29 cellular contexts compared by ENCODE assay signal in genomic region chr6:121143476-121143875, GRCh38.
DNase-seq lines count a peak whose midpoint lies in the region; ATAC-seq, FAIRE-seq and TF ChIP-seq lines count a peak whose summit lies in the region.
"Had no signal": no experiment of that assay in that cellular context is flagged by ENCODE, and none has a peak within 500 bp of the region (broad histone marks: within the 10 kb centered on the region; RNA-seq: fewer than 3 reads in every experiment).

No MANE protein-coding gene starts in this region.

- ATAC-seq in HCT116 (no peak), GM18502 (IDR thresholded peaks at IDR 0.05; ENCODE audit: poor library complexity, unreplicated experiment) (no peak)
- ATAC-seq: activated CD8-positive, alpha-beta T cell treated with anti-CD3 and anti-CD28 coated beads for 36 hours; activated naive CD4-positive, alpha-beta T cell treated with anti-CD3 and anti-CD28 coated beads, Interleukin-2, amount 50 U/mL, for 72 hours; gastroesophageal sphincter; left ventricle myocardium superior; naive thymus-derived CD4-positive, alpha-beta T cell had no signal

- H3K27ac Mint-ChIP-seq in activated CD4-positive, alpha-beta T cell treated with anti-CD3 and anti-CD28 coated beads, Interleukin-2, amount 10 ng/mL, durations not matched to agents 24 days and 14 days: no peak overlapping the region
- no peak overlapping the region for H3K27ac Mint-ChIP-seq in osteocyte (ENCODE audit: unreplicated experiment)
- H3K27ac Mint-ChIP-seq: activated CD8-positive, alpha-beta T cell treated with anti-CD3 and anti-CD28 coated beads for 36 hours; activated naive CD4-positive, alpha-beta T cell treated with anti-CD3 and anti-CD28 coated beads, Interleukin-2, amount 50 U/mL, for 72 hours; activated T-helper 2 cell treated with anti-CD3 and anti-CD28 coated beads, Interferon-gamma antibody, Interleukin-2, Interleukin-4, amounts not matched to agents 10 μg/mL and 5 μg/mL and 100 μg/mL, durations not matched to agents 14 hours and 24 hours and 36 hours; naive thymus-derived CD4-positive, alpha-beta T cell had no signal

- no peaks in the 10 kb centered on the region for H4K20me1 ChIP-seq in HCT116 (ENCODE audit: insufficient read depth)
- H4K20me1 ChIP-seq: BLaER1 treated with 17β-estradiol and CSF1 and Interleukin-3, amounts not matched to agents 10 nM and 100 nM had no signal

- no peaks in the 10 kb centered on the region for H3K4me1 Mint-ChIP-seq in activated CD4-positive, alpha-beta T cell treated with anti-CD3 and anti-CD28 coated beads, Interleukin-2, amount 10 ng/mL, durations not matched to agents 24 days and 14 days
- no peaks in the 10 kb centered on the region for H3K4me1 Mint-ChIP-seq in osteocyte (ENCODE audit: unreplicated experiment)
- H3K4me1 Mint-ChIP-seq: naive thymus-derived CD4-positive, alpha-beta T cell had no signal

- no peak overlapping the region for H3K4me3 ChIP-seq in AG10803 (ENCODE audit: low read length)
- no peak overlapping the region for H3K4me3 ChIP-seq in HCT116 (replicated peaks in 1 of 2; ENCODE audit: low read depth in 1 of 2, low read length in 2 of 2)
- no peak overlapping the region for H3K4me3 ChIP-seq in bronchial epithelial cell (ENCODE audit: low read depth, low read length)
- H3K4me3 ChIP-seq in tibial artery: no peak overlapping the region
- H3K4me3 ChIP-seq: BLaER1 treated with 17β-estradiol and CSF1 and Interleukin-3, amounts not matched to agents 10 nM and 100 nM; cardiac muscle cell; coronary artery; gastroesophageal sphincter; Peyer's patch; smooth muscle cell; stomach; tibial nerve had no signal

- no peak overlapping the region for H3K4me2 ChIP-seq in HCT116 (ENCODE audit: low read length)
- H3K4me2 ChIP-seq: BLaER1 treated with 17β-estradiol and CSF1 and Interleukin-3, amounts not matched to agents 10 nM and 100 nM; smooth muscle cell had no signal

- no peak for FAIRE-seq in bronchial epithelial cell (lab: Jason Lieb, UNC)
- FAIRE-seq: H54 had no signal

- H3K27ac ChIP-seq in HCT116 (ENCODE audit: low read depth, low read length): no peak overlapping the region
- no peak overlapping the region for H3K27ac ChIP-seq in tibial artery
- H3K27ac ChIP-seq: BLaER1 treated with 17β-estradiol and CSF1 and Interleukin-3, amounts not matched to agents 10 nM and 100 nM; cardiac muscle cell; coronary artery; gastroesophageal sphincter; Peyer's patch; stomach; tibial nerve had no signal

- H3K27me3 ChIP-seq in HCT116 (ENCODE audit: insufficient read depth, low read length): no peaks in the 10 kb centered on the region
- no peaks in the 10 kb centered on the region for H3K27me3 ChIP-seq in bronchial epithelial cell (ENCODE audit: control insufficient read depth, insufficient read depth, low read length)
- H3K27me3 ChIP-seq in tibial artery: no peaks in the 10 kb centered on the region
- H3K27me3 ChIP-seq: BLaER1 treated with 17β-estradiol and CSF1 and Interleukin-3, amounts not matched to agents 10 nM and 100 nM; cardiac muscle cell; gastroesophageal sphincter; Peyer's patch; stomach; tibial nerve had no signal

- BruUV-seq in HCT116 (replicated peaks; lab: Mats Ljungman, UMichigan): no TSS peak

- TF ChIP-seq POLR2A in HCT116 (IDR thresholded peaks at IDR 0.05; ENCODE audit: borderline replicate concordance, extremely low read depth, insufficient read depth, insufficient read length): no peak

- H3K36me3 Mint-ChIP-seq in activated CD4-positive, alpha-beta T cell treated with anti-CD3 and anti-CD28 coated beads, Interleukin-2, amount 10 ng/mL, durations not matched to agents 24 days and 14 days (ENCODE audit: low read depth): no peaks in the 10 kb centered on the region
- peaks cover 2% of the 10 kb centered on the region for H3K36me3 Mint-ChIP-seq in osteocyte (ENCODE audit: unreplicated experiment)

- TF ChIP-seq CTCF in AG10803 (conservative IDR thresholded peaks at IDR 0.05; ENCODE audit: low read length): no peak
- TF ChIP-seq CTCF in HCT116 (IDR thresholded peaks at IDR 0.05 in 2 of 3, conservative IDR thresholded peaks at IDR 0.05 in 1 of 3; ENCODE audit: borderline replicate concordance in 1 of 3, insufficient read depth in 1 of 3, low read depth in 2 of 3, low read length in 2 of 3): no peak
- no peak for TF ChIP-seq CTCF in bronchial epithelial cell (IDR thresholded peaks at IDR 0.05; ENCODE audit: insufficient read depth, low read length, severe bottlenecking)
- no peak for TF ChIP-seq CTCF in osteocyte (IDR thresholded peaks at IDR 0.05)
- TF ChIP-seq CTCF in tibial artery (IDR thresholded peaks at IDR 0.05): no peak

- no peaks in the 10 kb centered on the region for H3K9me2 ChIP-seq in HCT116 (ENCODE audit: insufficient read depth)

- peaks cover 5% of the 10 kb centered on the region for H3K9me3 Mint-ChIP-seq in activated CD4-positive, alpha-beta T cell treated with anti-CD3 and anti-CD28 coated beads, Interleukin-2, amount 10 ng/mL, durations not matched to agents 24 days and 14 days
- peaks cover 11% of the 10 kb centered on the region for H3K9me3 Mint-ChIP-seq in osteocyte (ENCODE audit: unreplicated experiment)
- H3K9me3 Mint-ChIP-seq: activated T-helper 2 cell treated with anti-CD3 and anti-CD28 coated beads, Interferon-gamma antibody, Interleukin-2, Interleukin-4, amounts not matched to agents 10 μg/mL and 5 μg/mL and 100 μg/mL, durations not matched to agents 14 hours and 24 hours and 36 hours had no signal

- RAD21 ChIA-PET in HCT116 (lab: Charles Lee; ENCODE audit: low non-redundant PET in 1 of 2, low total read pairs in 2 of 2, uncharacterized antibody in 2 of 2, unreplicated experiment in 2 of 2): no interaction called here

- H3K79me2 ChIP-seq in HCT116 (ENCODE audit: insufficient read depth, low read length): no peaks in the 10 kb centered on the region

- POLR2A ChIA-PET in HCT116 (lab: Charles Lee): no interaction called here

- no peaks in the 10 kb centered on the region for H3K36me3 ChIP-seq in HCT116 (ENCODE audit: control insufficient read depth in 1 of 2, insufficient read depth in 2 of 2, low read length in 2 of 2)
- no peaks in the 10 kb centered on the region for H3K36me3 ChIP-seq in bronchial epithelial cell (ENCODE audit: control insufficient read depth, insufficient read depth, low read length)
- no peaks in the 10 kb centered on the region for H3K36me3 ChIP-seq in tibial artery
- H3K36me3 ChIP-seq: cardiac muscle cell, gastroesophageal sphincter, Peyer's patch had no signal

- H3K9me3 ChIP-seq in HCT116 (ENCODE audit: control insufficient read depth in 1 of 2, insufficient read depth in 1 of 2, low read depth in 1 of 2, low read length in 2 of 2) (no peaks in the 10 kb centered on the region), tibial artery (peaks cover 0 to 4% (median 0%) of the 10 kb centered on the region in 3 donors)

- H3K4me1 ChIP-seq in HCT116 (ENCODE audit: control insufficient read depth in 1 of 2, insufficient read depth in 2 of 2, low read length in 2 of 2) (no peaks in the 10 kb centered on the region), tibial artery (no peaks in the 10 kb centered on the region)
- H3K4me1 ChIP-seq: BLaER1 treated with 17β-estradiol and CSF1 and Interleukin-3, amounts not matched to agents 10 nM and 100 nM; gastroesophageal sphincter; Peyer's patch; stomach; tibial nerve had no signal

- intact Hi-C loops in HCT116 (cut with micrococcal nuclease) (no loop called here), tibial artery (cut with DNase I; ENCODE audit: low total_unique reads) (no loop called here)
- intact Hi-C loops in activated CD4-positive, alpha-beta T cell treated with anti-CD3 and anti-CD28 coated beads, Interleukin-2, amount 10 ng/mL, durations not matched to agents 24 days and 14 days (cut with micrococcal nuclease): no loop called here

- DNase-seq in AG10803 (ENCODE audit: low read depth) (peak; percentile 10), HCT116 (ENCODE audit: low read depth, low spot score) (no peak), bronchial epithelial cell (ENCODE audit: low read depth) (peak; percentile 88), kidney tubule cell (ENCODE audit: low spot score) (peak; percentile 76), osteocyte (ENCODE audit: extremely low spot score, unreplicated experiment) (no peak), tibial artery (no peak)
- no peak for DNase-seq in activated CD4-positive, alpha-beta T cell treated with anti-CD3 and anti-CD28 coated beads, Interleukin-2, amount 10 ng/mL, durations not matched to agents 24 days and 14 days
- DNase-seq: activated CD8-positive, alpha-beta T cell treated with anti-CD3 and anti-CD28 coated beads for 36 hours; COR-L47; effector memory CD4-positive, alpha-beta T cell; left ventricle myocardium superior; naive thymus-derived CD4-positive, alpha-beta T cell; NCI-H1105 treated with DMSO at 0.1 percent for 48 hours; NCI-H2029; NCI-H526 treated with DMSO at 0.1 percent for 48 hours; Peyer's patch; stimulated activated CD4-positive, alpha-beta T cell treated with anti-CD3 and anti-CD28 coated beads, Interleukin-1b, Interleukin-23, amount 100 ng/mL, for 48 hours; stomach; T-helper 1 cell had no signal

- no peak overlapping the region for H3K4me3 Mint-ChIP-seq in activated CD4-positive, alpha-beta T cell treated with anti-CD3 and anti-CD28 coated beads, Interleukin-2, amount 10 ng/mL, durations not matched to agents 24 days and 14 days
- H3K4me3 Mint-ChIP-seq in osteocyte (ENCODE audit: unreplicated experiment): no peak overlapping the region
- H3K4me3 Mint-ChIP-seq: activated CD8-positive, alpha-beta T cell treated with anti-CD3 and anti-CD28 coated beads for 36 hours; naive thymus-derived CD4-positive, alpha-beta T cell had no signal

- H2AFZ ChIP-seq in HCT116 (ENCODE audit: low read depth, low read length, poor library complexity, severe bottlenecking): no peak overlapping the region

- H3K9ac ChIP-seq in HCT116 (ENCODE audit: low read length): no peak overlapping the region
- H3K9ac ChIP-seq: BLaER1 treated with 17β-estradiol and CSF1 and Interleukin-3, amounts not matched to agents 10 nM and 100 nM had no signal

- no peaks in the 10 kb centered on the region for H3K27me3 Mint-ChIP-seq in activated CD4-positive, alpha-beta T cell treated with anti-CD3 and anti-CD28 coated beads, Interleukin-2, amount 10 ng/mL, durations not matched to agents 24 days and 14 days
- H3K27me3 Mint-ChIP-seq in osteocyte (ENCODE audit: unreplicated experiment): no peaks in the 10 kb centered on the region
- H3K27me3 Mint-ChIP-seq: activated CD8-positive, alpha-beta T cell treated with anti-CD3 and anti-CD28 coated beads for 36 hours; naive thymus-derived CD4-positive, alpha-beta T cell had no signal

- TF ChIP-seq RAD21 in HCT116 (IDR thresholded peaks at IDR 0.05; ENCODE audit: low read depth): no peak

- CTCF ChIA-PET in HCT116 (lab: Charles Lee): no interaction called here

TF ChIP-seq in HCT116, 20 proteins besides CTCF, POLR2A, EP300 and RAD21:
- TF ChIP-seq FOSL1 (IDR thresholded peaks at IDR 0.05; ENCODE audit: low read depth) (0 out of 2 replicates have a peak, but pooled peaks have one; percentile 11), CEBPB (IDR thresholded peaks at IDR 0.05; ENCODE audit: low read depth) (no peak), EGR1 (IDR thresholded peaks at IDR 0.05; ENCODE audit: low read depth) (no peak), POLR2AphosphoS5 (IDR thresholded peaks at IDR 0.05; ENCODE audit: low read depth, low read length) (no peak), JUND (IDR thresholded peaks at IDR 0.05) (no peak)

Comparison
In these comparisons a context has a peak if more than half of its experiments do, and no peak if none do; other contexts are left out.
1. DNase-seq: peak in AG10803 (single experiment), bronchial epithelial cell (single experiment) and kidney tubule cell (single experiment); none in HCT116 (single experiment), activated CD4-positive, alpha-beta T cell treated with anti-CD3 and anti-CD28 coated beads, Interleukin-2, amount 10 ng/mL, durations not matched to agents 24 days and 14 days (single experiment), osteocyte (single experiment) and tibial artery (0 of 2).